In the genomic region with DNA sequence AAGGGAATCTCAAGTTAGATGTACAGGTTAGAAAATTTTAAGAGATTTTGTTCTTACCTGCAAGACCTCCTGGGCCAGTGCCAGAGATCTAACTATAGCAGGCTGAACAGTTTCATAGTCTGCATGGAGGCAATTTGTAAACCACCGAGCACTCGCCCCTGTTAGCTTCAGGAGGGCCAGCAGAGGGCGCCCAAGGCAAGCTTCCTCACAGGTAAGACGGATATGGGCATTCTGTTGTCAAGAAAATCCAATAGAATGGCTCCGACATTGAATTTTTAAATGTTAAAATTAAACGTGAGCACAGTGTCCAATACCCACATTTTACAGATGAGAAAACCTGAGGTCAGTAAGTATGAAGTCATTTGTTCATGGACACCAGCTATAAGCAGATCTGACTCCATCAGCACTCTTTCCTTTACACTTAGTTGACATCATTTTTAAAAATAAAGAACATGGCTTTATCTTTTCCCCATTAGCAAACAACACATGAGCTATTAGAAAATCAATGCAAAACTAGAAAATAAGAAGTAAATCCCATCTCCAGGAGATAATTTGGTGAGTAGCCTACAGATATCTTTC, we compare ENCODE assay signal across 1 cellular context.
TF ChIP-seq lines count a peak whose summit lies in the region.

No MANE protein-coding gene starts in this region.

TF ChIP-seq in HEK293, 187 proteins besides CTCF, POLR2A, EP300 and RAD21 (continued from another document):
- TF ChIP-seq, protein P1, sequence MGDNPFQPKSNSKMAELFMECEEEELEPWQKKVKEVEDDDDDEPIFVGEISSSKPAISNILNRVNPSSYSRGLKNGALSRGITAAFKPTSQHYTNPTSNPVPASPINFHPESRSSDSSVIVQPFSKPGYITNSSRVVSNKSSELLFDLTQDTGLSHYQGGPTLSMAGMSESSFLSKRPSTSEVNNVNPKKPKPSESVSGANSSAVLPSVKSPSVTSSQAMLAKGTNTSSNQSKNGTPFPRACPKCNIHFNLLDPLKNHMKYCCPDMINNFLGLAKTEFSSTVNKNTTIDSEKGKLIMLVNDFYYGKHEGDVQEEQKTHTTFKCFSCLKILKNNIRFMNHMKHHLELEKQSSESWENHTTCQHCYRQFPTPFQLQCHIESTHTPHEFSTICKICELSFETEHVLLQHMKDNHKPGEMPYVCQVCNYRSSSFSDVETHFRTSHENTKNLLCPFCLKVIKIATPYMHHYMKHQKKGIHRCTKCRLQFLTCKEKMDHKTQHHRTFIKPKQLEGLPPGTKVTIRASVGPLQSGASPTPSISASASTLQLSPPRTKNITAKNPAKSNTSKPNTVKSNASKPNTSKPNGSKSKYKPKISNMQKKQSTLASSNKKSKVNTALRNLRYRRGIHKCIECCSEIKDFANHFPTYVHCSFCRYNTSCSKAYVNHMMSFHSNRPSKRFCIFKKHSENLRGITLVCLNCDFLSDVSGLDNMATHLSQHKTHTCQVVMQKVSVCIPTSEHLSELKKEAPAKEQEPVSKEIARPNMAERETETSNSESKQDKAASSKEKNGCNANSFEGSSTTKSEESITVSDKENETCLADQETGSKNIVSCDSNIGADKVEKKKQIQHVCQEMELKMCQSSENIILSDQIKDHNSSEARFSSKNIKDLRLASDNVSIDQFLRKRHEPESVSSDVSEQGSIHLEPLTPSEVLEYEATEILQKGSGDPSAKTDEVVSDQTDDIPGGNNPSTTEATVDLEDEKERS (tag by site-specific recombination; IDR thresholded peaks at IDR 0.05): no peak
